1 cellular context compared by ENCODE assay signal in genomic region chr20:49915118-49915379, GRCh38.
TF ChIP-seq lines count a peak whose summit lies in the region.

No MANE protein-coding gene starts in this region.

TF ChIP-seq in HEK293, 187 proteins besides CTCF, POLR2A, EP300 and RAD21 (continued from another document):
- TF ChIP-seq ZNF335 (tag by site-specific recombination; conservative IDR thresholded peaks at IDR 0.05) (peak; percentile 82), GLIS2 (tag by site-specific recombination; IDR thresholded peaks at IDR 0.05) (peak; percentile 29; the same call in 1 of the 2 replicates), ZNF133 (tag by site-specific recombination; IDR thresholded peaks at IDR 0.05) (no peak), ZNF112 (tag by site-specific recombination; IDR thresholded peaks at IDR 0.05) (no peak), ZNF292 (tag by site-specific recombination; IDR thresholded peaks at IDR 0.05; ENCODE audit: borderline replicate concordance, low read depth) (no peak), ZNF449 (tag by site-specific recombination; IDR thresholded peaks at IDR 0.05) (0 out of 2 replicates have a peak, but pooled peaks have one; percentile 26), KLF8 (tag by site-specific recombination; IDR thresholded peaks at IDR 0.05) (no peak), ZNF132 (tag by site-specific recombination; IDR thresholded peaks at IDR 0.05; ENCODE audit: borderline replicate concordance) (no peak), ZNF560 (tag by site-specific recombination; IDR thresholded peaks at IDR 0.05; ENCODE audit: borderline replicate concordance) (no peak), ZNF426 (tag by site-specific recombination; IDR thresholded peaks at IDR 0.05) (no peak)
